Comparison of ENCODE assay signal across 8 cellular contexts in genomic region chr5:138491284-138491648, GRCh38. TPM values are rescaled to one million over a fixed set of nuclear protein-coding genes. Genes with fewer than 3 reads are reported as not detected.
DNase-seq lines count a peak whose midpoint lies in the region; ATAC-seq and TF ChIP-seq lines count a peak whose summit lies in the region.

No MANE protein-coding gene starts in this region.

- DNase-seq in activated CD4-positive, alpha-beta T cell treated with anti-CD3 and anti-CD28 coated beads, Interleukin-2, amount 10 ng/mL, durations not matched to agents 24 days and 14 days, result no peak
- DNase-seq in activated CD4-positive, alpha-beta T cell treated with anti-CD3 and anti-CD28 coated beads, Interleukin-2, amount 50 U/mL, for 1 hour, result no peak
- DNase-seq in WERI-Rb-1 (no peak), RPMI8226 (no peak)
- no peak for DNase-seq in stimulated activated naive B cell treated with anti-CD40 and anti-IgM and Interleukin-4, amounts not matched to agents 10 μg/mL and 1 μg/mL and 100 μg/mL, for 72 hours

- H3K9me3 ChIP-seq in WERI-Rb-1 (ENCODE audit: severe bottlenecking) (no peaks in the 10 kb centered on the region), iPS-18a (ENCODE audit: control insufficient read depth, low read depth, low read length) (no peaks in the 10 kb centered on the region)

- no peaks in the 10 kb centered on the region for H3K36me3 ChIP-seq in WERI-Rb-1
- H3K36me3 ChIP-seq in iPS-18a (ENCODE audit: control insufficient read depth, low read depth, low read length), result no peaks in the 10 kb centered on the region

- H3K27me3 Mint-ChIP-seq in activated CD4-positive, alpha-beta T cell treated with anti-CD3 and anti-CD28 coated beads, Interleukin-2, amount 10 ng/mL, durations not matched to agents 24 days and 14 days, result peaks cover 30% of the 10 kb centered on the region
- peaks cover 30% of the 10 kb centered on the region in 2 donors for H3K27me3 Mint-ChIP-seq in stimulated activated naive B cell treated with anti-CD40 and anti-IgM and Interleukin-4, amounts not matched to agents 10 μg/mL and 1 μg/mL and 100 μg/mL, for 72 hours

- H3K9me3 Mint-ChIP-seq in activated CD4-positive, alpha-beta T cell treated with anti-CD3 and anti-CD28 coated beads, Interleukin-2, amount 10 ng/mL, durations not matched to agents 24 days and 14 days, result no peaks in the 10 kb centered on the region
- no peaks in the 10 kb centered on the region for H3K9me3 Mint-ChIP-seq in stimulated activated naive B cell treated with anti-CD40 and anti-IgM and Interleukin-4, amounts not matched to agents 10 μg/mL and 1 μg/mL and 100 μg/mL, for 72 hours

- H3K4me3 Mint-ChIP-seq in activated CD4-positive, alpha-beta T cell treated with anti-CD3 and anti-CD28 coated beads, Interleukin-2, amount 10 ng/mL, durations not matched to agents 24 days and 14 days, result peak overlapping the region; percentile 34
- peak overlapping the region; percentile 59 to 63 for H3K4me3 Mint-ChIP-seq in stimulated activated naive B cell treated with anti-CD40 and anti-IgM and Interleukin-4, amounts not matched to agents 10 μg/mL and 1 μg/mL and 100 μg/mL, for 72 hours

- peaks cover 16% of the 10 kb centered on the region for H3K4me1 ChIP-seq in iPS-18a (ENCODE audit: control insufficient read depth, low read depth, low read length)

- H3K9ac ChIP-seq in iPS-18a (ENCODE audit: low read length), result peak overlapping the region; percentile 53

- no peak overlapping the region for H3K27ac Mint-ChIP-seq in activated CD4-positive, alpha-beta T cell treated with anti-CD3 and anti-CD28 coated beads, Interleukin-2, amount 10 ng/mL, durations not matched to agents 24 days and 14 days
- no peak overlapping the region for H3K27ac Mint-ChIP-seq in stimulated activated naive B cell treated with anti-CD40 and anti-IgM and Interleukin-4, amounts not matched to agents 10 μg/mL and 1 μg/mL and 100 μg/mL, for 72 hours

- H3K27ac ChIP-seq in WERI-Rb-1 (peak overlapping the region; percentile 82), iPS-18a (ENCODE audit: low read length) (no peak overlapping the region)

- no peak for ATAC-seq in stimulated activated naive B cell treated with anti-CD40 and anti-IgM and Interleukin-4, amounts not matched to agents 10 μg/mL and 1 μg/mL and 100 μg/mL, for 72 hours (replicated peaks)
- ATAC-seq in HG02610 (IDR thresholded peaks at IDR 0.05; ENCODE audit: unreplicated experiment), result no peak
- ATAC-seq in GM19023 (IDR thresholded peaks at IDR 0.05; ENCODE audit: unreplicated experiment), result no peak

- H3K4me3 ChIP-seq in WERI-Rb-1 (ENCODE audit: low read depth, low read length) (peak overlapping the region; percentile 71; the same call in 1 of the 2 replicates), iPS-18a (ENCODE audit: low read length) (peak overlapping the region; percentile 63)

- TF ChIP-seq CTCF in WERI-Rb-1 (IDR thresholded peaks at IDR 0.05; ENCODE audit: low read depth, low read length), result no peak

- intact Hi-C loops in activated CD4-positive, alpha-beta T cell treated with anti-CD3 and anti-CD28 coated beads, Interleukin-2, amount 10 ng/mL, durations not matched to agents 24 days and 14 days (cut with micrococcal nuclease), result no loop called here

- peaks cover 18% of the 10 kb centered on the region for H3K4me1 Mint-ChIP-seq in activated CD4-positive, alpha-beta T cell treated with anti-CD3 and anti-CD28 coated beads, Interleukin-2, amount 10 ng/mL, durations not matched to agents 24 days and 14 days
- H3K4me1 Mint-ChIP-seq in stimulated activated naive B cell treated with anti-CD40 and anti-IgM and Interleukin-4, amounts not matched to agents 10 μg/mL and 1 μg/mL and 100 μg/mL, for 72 hours, result peaks cover 8 to 9% of the 10 kb centered on the region in 2 donors

- no peaks in the 10 kb centered on the region for H3K27me3 ChIP-seq in WERI-Rb-1 (ENCODE audit: insufficient read depth, low read depth, severe bottlenecking)
- peaks cover 23% of the 10 kb centered on the region for H3K27me3 ChIP-seq in iPS-18a (ENCODE audit: control insufficient read depth, insufficient read depth, low read length)

- H3K36me3 Mint-ChIP-seq in activated CD4-positive, alpha-beta T cell treated with anti-CD3 and anti-CD28 coated beads, Interleukin-2, amount 10 ng/mL, durations not matched to agents 24 days and 14 days (ENCODE audit: low read depth), result no peaks in the 10 kb centered on the region
- no peaks in the 10 kb centered on the region for H3K36me3 Mint-ChIP-seq in stimulated activated naive B cell treated with anti-CD40 and anti-IgM and Interleukin-4, amounts not matched to agents 10 μg/mL and 1 μg/mL and 100 μg/mL, for 72 hours

RNA-seq across cellular contexts. Expression of gene EGR1, which starts 26.0 kb away (rescaled TPM):
- 53.4 and 54.6 TPM in 2 replicates for total RNA-seq in activated CD4-positive, alpha-beta T cell treated with anti-CD3 and anti-CD28 coated beads, Interleukin-2, amount 10 ng/mL, durations not matched to agents 24 days and 14 days

RNA-seq across cellular contexts. Expression of gene ETF1, which starts 51.8 kb away (rescaled TPM):
- 200 and 205 TPM in 2 replicates for total RNA-seq in activated CD4-positive, alpha-beta T cell treated with anti-CD3 and anti-CD28 coated beads, Interleukin-2, amount 10 ng/mL, durations not matched to agents 24 days and 14 days

RNA-seq across cellular contexts. Expression of gene REEP2, which starts 52.4 kb away (rescaled TPM):
- total RNA-seq in activated CD4-positive, alpha-beta T cell treated with anti-CD3 and anti-CD28 coated beads, Interleukin-2, amount 10 ng/mL, durations not matched to agents 24 days and 14 days, result 3.5 and 4.6 TPM in 2 replicates
